In genomic region chr6:147651249-147652063, GRCh38 we compare ENCODE assay signal across 11 cellular contexts.
DNase-seq lines count a peak whose midpoint lies in the region; ATAC-seq and TF ChIP-seq lines count a peak whose summit lies in the region.
"Had no signal": no experiment of that assay in that cellular context is flagged by ENCODE, and none has a peak within 500 bp of the region (broad histone marks: within the 10 kb centered on the region; RNA-seq: fewer than 3 reads in every experiment).

No MANE protein-coding gene starts in this region.

- no peak for ATAC-seq in HG02763 (IDR thresholded peaks at IDR 0.05; ENCODE audit: unreplicated experiment)
- ATAC-seq: activated T-cell treated with anti-CD3 and anti-CD28 coated beads, Interleukin-2, amount 50 U/mL, for 72 hours had no signal

- peak in 1 of 2 donors; percentile 82 for TF ChIP-seq EP300 in tibial nerve (IDR thresholded peaks at IDR 0.05)

- H3K4me3 Mint-ChIP-seq in brain: no peak overlapping the region
- H3K4me3 Mint-ChIP-seq: activated T-cell treated with anti-CD3 and anti-CD28 coated beads, Interleukin-2, amount 50 U/mL, for 72 hours; stimulated activated naive CD8-positive, alpha-beta T cell treated with anti-CD3 and anti-CD28 coated beads, Interleukin-15, Interleukin-2, amounts not matched to agents 100 ng/mL and 50 ng/mL, for 24 hours had no signal

- H3K27me3 ChIP-seq in tibial nerve: no peaks in the 10 kb centered on the region

- no peaks in the 10 kb centered on the region for H3K27me3 Mint-ChIP-seq in brain
- H3K27me3 Mint-ChIP-seq: stimulated activated naive CD8-positive, alpha-beta T cell treated with anti-CD3 and anti-CD28 coated beads, Interleukin-15, Interleukin-2, amounts not matched to agents 100 ng/mL and 50 ng/mL, for 24 hours had no signal

- H3K27ac Mint-ChIP-seq in brain: peak overlapping the region in 3 of 5 experiments; percentile 3 to 70 (median 18)
- H3K27ac Mint-ChIP-seq: activated T-cell treated with anti-CD3 and anti-CD28 coated beads, Interleukin-2, amount 50 U/mL, for 72 hours; stimulated activated naive CD8-positive, alpha-beta T cell treated with anti-CD3 and anti-CD28 coated beads, Interleukin-15, Interleukin-2, amounts not matched to agents 100 ng/mL and 50 ng/mL, for 24 hours had no signal

- peaks cover 0 to 26% (median 9%) of the 10 kb centered on the region in 4 donors for H3K4me1 ChIP-seq in tibial nerve

- no peaks in the 10 kb centered on the region for H3K36me3 Mint-ChIP-seq in brain

- DNase-seq in NCI-H82 (lab: John Stamatoyannopoulos, UW) (peak; percentile 55), NCI-H82 treated with DMSO at 0.1 percent for 48 hours (lab: John Stamatoyannopoulos, UW; ENCODE audit: unreplicated experiment) (no peak), iris pigment epithelial cell (ENCODE audit: low read depth) (peak; percentile 71), tibial nerve (ENCODE audit: low spot score in 2 of 2) (peak in 1 of 2 donors; percentile 24), NCI-H2029 (lab: John Stamatoyannopoulos, UW) (no peak), activated gamma-delta T cell (lab: John Stamatoyannopoulos, UW) (no peak)
- DNase-seq: activated T-cell treated with anti-CD3 and anti-CD28 coated beads, Interleukin-2, amount 50 U/mL, for 72 hours had no signal

- no peaks in the 10 kb centered on the region for H3K9me3 ChIP-seq in tibial nerve

- no peak for TF ChIP-seq POLR2A in tibial nerve (IDR thresholded peaks at IDR 0.05)

- peak overlapping the region in 3 of 4 donors; percentile 8 to 84 (median 76) for H3K27ac ChIP-seq in tibial nerve
- H3K27ac ChIP-seq: SK-N-MC had no signal

- peaks cover 0 to 6% (median 0%) of the 10 kb centered on the region in 5 experiments for H3K9me3 Mint-ChIP-seq in brain

- 33 to 47% methylated on average over 6 of the region's 6 CpGs for WGBS in tibial nerve, 2 donors

- H3K4me1 Mint-ChIP-seq in brain: peaks cover 49% of the 10 kb centered on the region

- H3K36me3 ChIP-seq in tibial nerve: no peaks in the 10 kb centered on the region

- no peak for TF ChIP-seq CTCF in brain (conservative IDR thresholded peaks at IDR 0.05)
- peak in 2 of 5 experiments; percentile 17 to 23 for TF ChIP-seq CTCF in tibial nerve (IDR thresholded peaks at IDR 0.05)

- no peak overlapping the region for H3K4me3 ChIP-seq in tibial nerve
- H3K4me3 ChIP-seq: SK-N-MC had no signal

Comparison
In these comparisons a context has a peak if more than half of its experiments do, and no peak if none do; other contexts are left out.
1. DNase-seq: peak in NCI-H82 (single experiment) and iris pigment epithelial cell (single experiment); none in NCI-H82 treated with DMSO at 0.1 percent for 48 hours (single experiment), NCI-H2029 (single experiment) and activated gamma-delta T cell (single experiment).